1 cellular context compared by ENCODE assay signal in genomic region chr7:26500749-26501352, GRCh38.
TF ChIP-seq lines count a peak whose summit lies in the region.

No MANE protein-coding gene starts in this region.

TF ChIP-seq in K562, 482 proteins besides CTCF, POLR2A, EP300 and RAD21 (continued from another document):
- TF ChIP-seq KLF6 (CRISPR knock-in tag; IDR thresholded peaks at IDR 0.05; ENCODE audit: borderline replicate concordance) = no peak
- TF ChIP-seq ZNF133 (CRISPR knock-in tag; IDR thresholded peaks at IDR 0.05) = no peak
- TF ChIP-seq PCBP2 (IDR thresholded peaks at IDR 0.05; ENCODE audit: low read depth, low read length, poor library complexity, severe bottlenecking) = no peak
- TF ChIP-seq SMC3 (conservative IDR thresholded peaks at IDR 0.05; ENCODE audit: insufficient read depth, low read depth, low read length) = peak; percentile 59
- no peak for TF ChIP-seq ZBTB49 (CRISPR knock-in tag; IDR thresholded peaks at IDR 0.05; ENCODE audit: borderline replicate concordance)
- TF ChIP-seq ZNF311 (CRISPR knock-in tag; IDR thresholded peaks at IDR 0.05) = no peak
- TF ChIP-seq CEBPG (CRISPR knock-in tag; IDR thresholded peaks at IDR 0.05) = no peak
- 0 out of 4 replicates have a peak, but pooled peaks of 1 of the 2 experiments have one; percentile 15 for TF ChIP-seq CEBPG (tag; conservative IDR thresholded peaks at IDR 0.05 in 1 of 2, IDR thresholded peaks at IDR 0.05 in 1 of 2)
- TF ChIP-seq, protein P1, sequence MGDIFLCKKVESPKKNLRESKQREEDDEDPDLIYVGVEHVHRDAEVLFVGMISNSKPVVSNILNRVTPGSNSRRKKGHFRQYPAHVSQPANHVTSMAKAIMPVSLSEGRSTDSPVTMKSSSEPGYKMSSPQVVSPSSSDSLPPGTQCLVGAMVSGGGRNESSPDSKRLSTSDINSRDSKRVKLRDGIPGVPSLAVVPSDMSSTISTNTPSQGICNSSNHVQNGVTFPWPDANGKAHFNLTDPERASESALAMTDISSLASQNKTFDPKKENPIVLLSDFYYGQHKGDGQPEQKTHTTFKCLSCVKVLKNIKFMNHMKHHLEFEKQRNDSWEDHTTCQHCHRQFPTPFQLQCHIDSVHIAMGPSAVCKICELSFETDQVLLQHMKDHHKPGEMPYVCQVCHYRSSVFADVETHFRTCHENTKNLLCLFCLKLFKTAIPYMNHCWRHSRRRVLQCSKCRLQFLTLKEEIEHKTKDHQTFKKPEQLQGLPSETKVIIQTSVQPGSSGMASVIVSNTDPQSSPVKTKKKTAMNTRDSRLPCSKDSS (IDR thresholded peaks at IDR 0.05; ENCODE audit: low read depth, partially characterized antibody) = no peak
- TF ChIP-seq MCM5 (IDR thresholded peaks at IDR 0.05; ENCODE audit: low read depth) = no peak
- no peak for TF ChIP-seq RBBP5 (IDR thresholded peaks at IDR 0.05; ENCODE audit: borderline replicate concordance, insufficient read depth, low read length, poor library complexity, severe bottlenecking)
- no peak for TF ChIP-seq CC2D1A (IDR thresholded peaks at IDR 0.05)
- no peak for TF ChIP-seq XRCC4 (IDR thresholded peaks at IDR 0.05; ENCODE audit: extremely low read depth, insufficient read depth, insufficient read length)
- TF ChIP-seq GABPB1 (CRISPR knock-in tag; IDR thresholded peaks at IDR 0.05) = no peak
